Comparison of ENCODE assay signal across 10 cellular contexts in genomic region chr20:31612271-31612640, GRCh38. TPM values are rescaled to one million over a fixed set of nuclear protein-coding genes. Genes with fewer than 3 reads are reported as not detected.
DNase-seq lines count a peak whose midpoint lies in the region; ATAC-seq, FAIRE-seq and TF ChIP-seq lines count a peak whose summit lies in the region.
"Not testable (repeated sequence)": the region's sequence is repeated elsewhere in the genome, so short reads cannot be mapped to it uniquely, and the experiment has no call there.
"Had no signal": no experiment of that assay in that cellular context is flagged by ENCODE, and none has a peak within 500 bp of the region (broad histone marks: within the 10 kb centered on the region; RNA-seq: fewer than 3 reads in every experiment).

No MANE protein-coding gene starts in this region.

- peaks cover 27% of the 10 kb centered on the region for H3F3A ChIP-seq in GM23338 (replicated peaks; ENCODE audit: low read depth)
- peaks cover 30% of the 10 kb centered on the region for H3F3A ChIP-seq in neural progenitor cell (ENCODE audit: low read depth)

- not testable (repeated sequence) for ATAC-seq in GM23338

- not testable (repeated sequence) for DNase-seq in GM23338 (ENCODE audit: low spot score); endothelial cell of umbilical vein (ENCODE audit: low read depth, low spot score); keratinocyte (ENCODE audit: low read depth, low spot score); neural progenitor cell (ENCODE audit: low spot score); type B pancreatic cell (ENCODE audit: extremely low spot score, unreplicated experiment)

- peak overlapping the region; percentile 88; the same call in 1 of the 2 replicates for H2AFZ ChIP-seq in GM23338
- H2AFZ ChIP-seq in OCI-LY3 (ENCODE audit: low read depth, low read length), result peak overlapping the region; percentile 85; the same call in 1 of the 2 replicates
- H2AFZ ChIP-seq in endothelial cell of umbilical vein (ENCODE audit: low read depth, low read length); keratinocyte (ENCODE audit: control insufficient read depth, low read length); neural progenitor cell (replicated peaks): not testable (repeated sequence)

- not testable (repeated sequence) for H3K36me3 ChIP-seq in GM23338 (ENCODE audit: insufficient read depth); OCI-LY3 (replicated peaks; ENCODE audit: low read depth, low read length); endothelial cell of umbilical vein (ENCODE audit: control insufficient read depth in 2 of 2, extremely low read depth in 1 of 2, insufficient read depth in 2 of 2, low read length in 2 of 2); keratinocyte (ENCODE audit: control insufficient read depth in 2 of 2, extremely low read depth in 1 of 2, insufficient read depth in 2 of 2, low read length in 2 of 2); neural progenitor cell

- not testable (repeated sequence) for H3K4me2 ChIP-seq in GM23338; endothelial cell of umbilical vein (ENCODE audit: insufficient read depth, low read length); keratinocyte (ENCODE audit: control insufficient read depth, extremely low read depth, insufficient read depth, low read depth, low read length); neural progenitor cell
- H3K4me2 ChIP-seq in OCI-LY3 (ENCODE audit: low read length), result peak overlapping the region; percentile 78

- H3K27ac Mint-ChIP-seq in GM23338, neural progenitor cell: not testable (repeated sequence)
- peak overlapping the region; percentile 89 for H3K27ac Mint-ChIP-seq in type B pancreatic cell

- intact Hi-C loops in endothelial cell of umbilical vein (cut with micrococcal nuclease), result loop anchor here (1.0 to 2.0 kb wide), 3 partner anchors 43 to 95 kb away; no protein-coding TSS in a partner anchor

- not testable (repeated sequence) for FAIRE-seq in endothelial cell of umbilical vein (lab: Jason Lieb, UNC); keratinocyte (lab: Jason Lieb, UNC)

- not testable (repeated sequence) for H3K36me3 Mint-ChIP-seq in GM23338 (ENCODE audit: low read depth); neural progenitor cell; type B pancreatic cell

- not testable (repeated sequence) for H3K9me1 ChIP-seq in endothelial cell of umbilical vein (replicated peaks; ENCODE audit: control insufficient read depth, extremely low read depth, insufficient read depth, low read length); keratinocyte (ENCODE audit: control insufficient read depth, extremely low read depth, insufficient read depth, low read length)

- TF ChIP-seq POLR2A in endothelial cell of umbilical vein (IDR thresholded peaks at IDR 0.05; ENCODE audit: low read depth, low read length), result not testable (repeated sequence)

- H3K9me3 Mint-ChIP-seq in GM23338, neural progenitor cell, type B pancreatic cell: not testable (repeated sequence)

- not testable (repeated sequence) for H3K27me3 ChIP-seq in GM23338 (ENCODE audit: insufficient read depth); OCI-LY3 (ENCODE audit: low read depth, low read length); endothelial cell of umbilical vein (ENCODE audit: control insufficient read depth in 2 of 2, insufficient read depth in 2 of 2, low read length in 2 of 2); keratinocyte (ENCODE audit: control insufficient read depth, extremely low read depth, insufficient read depth, low read length); neural progenitor cell

- dilution Hi-C loops in endothelial cell of umbilical vein (cut with MboI; ENCODE audit: extremely low pct_ligation_motif_present, low sequenced_read_pairs); keratinocyte (cut with MboI; ENCODE audit: extremely low pct_ligation_motif_present, low sequenced_read_pairs): not testable (repeated sequence)

- peak overlapping the region; percentile 41; the same call in 1 of the 2 replicates for H3K9ac ChIP-seq in OCI-LY3 (ENCODE audit: low read length)
- not testable (repeated sequence) for H3K9ac ChIP-seq in endothelial cell of umbilical vein (replicated peaks; ENCODE audit: extremely low read depth, insufficient read depth, low read length); neural progenitor cell
- peak overlapping the region; percentile 41 for H3K9ac ChIP-seq in keratinocyte (ENCODE audit: control insufficient read depth, extremely low read depth, insufficient read depth, low read length)

- POLR2A ChIA-PET in endothelial cell of umbilical vein (lab: Charles Lee), result interaction anchor here (1.2 to 2.9 kb wide), 5 partner anchors 40 to 55 kb away, joined by 6 to 29 read pairs (median 14); no protein-coding TSS in a partner anchor

- not testable (repeated sequence) for H3K4me3 ChIP-seq in GM23338; endothelial cell of umbilical vein (replicated peaks in 1 of 3; ENCODE audit: insufficient read depth in 1 of 3, low read depth in 1 of 3, low read length in 3 of 3); keratinocyte (ENCODE audit: control insufficient read depth in 2 of 3, extremely low read depth in 1 of 3, insufficient read depth in 2 of 3, low read depth in 1 of 3, low read length in 3 of 3); neural progenitor cell
- peak overlapping the region; percentile 66 for H3K4me3 ChIP-seq in OCI-LY3 (ENCODE audit: low read length)

- TF ChIP-seq CTCF in 22Rv1 (IDR thresholded peaks at IDR 0.05); GM23338 (conservative IDR thresholded peaks at IDR 0.05; ENCODE audit: low read depth in 2 of 2); OCI-LY3 (IDR thresholded peaks at IDR 0.05; ENCODE audit: low read depth, low read length); VCaP (conservative IDR thresholded peaks at IDR 0.05); endothelial cell of umbilical vein (IDR thresholded peaks at IDR 0.05; ENCODE audit: extremely low read depth in 1 of 2, insufficient read depth in 1 of 2, low read depth in 1 of 2, low read length in 2 of 2); keratinocyte (optimal IDR thresholded peaks at IDR 0.05 in 1 of 3, IDR thresholded peaks at IDR 0.05 in 1 of 3, conservative IDR thresholded peaks at IDR 0.05 in 1 of 3; ENCODE audit: extremely low read depth in 1 of 3, insufficient read depth in 2 of 3, low read length in 3 of 3); neural progenitor cell (IDR thresholded peaks at IDR 0.05); type B pancreatic cell (conservative IDR thresholded peaks at IDR 0.05): not testable (repeated sequence)

- H3K27ac ChIP-seq in 22Rv1 (peak overlapping the region; percentile 100), VCaP (peak overlapping the region; percentile 80; the same call in 1 of the 2 replicates), endothelial cell of umbilical vein (ENCODE audit: insufficient read depth, low read depth, low read length) (peak overlapping the region; percentile 43), keratinocyte (ENCODE audit: control insufficient read depth, insufficient read depth, low read length) (peak overlapping the region; percentile 60)
- H3K27ac ChIP-seq in GM23338 (ENCODE audit: low read depth); OCI-LY3 (ENCODE audit: low read length); neural progenitor cell: not testable (repeated sequence)

- not testable (repeated sequence) for H4K20me1 ChIP-seq in GM23338 (replicated peaks; ENCODE audit: insufficient read depth); OCI-LY3 (ENCODE audit: insufficient read depth, low read length); endothelial cell of umbilical vein (replicated peaks; ENCODE audit: control insufficient read depth, extremely low read depth, insufficient read depth, low read length); keratinocyte (ENCODE audit: control insufficient read depth, extremely low read depth, insufficient read depth, low read length); neural progenitor cell (ENCODE audit: low read depth)

- not testable (repeated sequence) for H3K9me3 ChIP-seq in OCI-LY3 (ENCODE audit: insufficient read depth, low read length); endothelial cell of umbilical vein (replicated peaks; ENCODE audit: control insufficient read depth, insufficient read depth, low read length); keratinocyte (ENCODE audit: control insufficient read depth, low read depth, low read length); neural progenitor cell (ENCODE audit: low read depth)

- H3K4me1 Mint-ChIP-seq in GM23338 (peaks cover 24% of the 10 kb centered on the region), neural progenitor cell (peaks cover 29% of the 10 kb centered on the region), type B pancreatic cell (ENCODE audit: unreplicated experiment) (peaks cover 39% of the 10 kb centered on the region)

- H3K4me3 Mint-ChIP-seq in GM23338, type B pancreatic cell: not testable (repeated sequence)
- peak overlapping the region; percentile 67 for H3K4me3 Mint-ChIP-seq in neural progenitor cell

- H3K27me3 Mint-ChIP-seq in GM23338 (ENCODE audit: insufficient read depth, low read depth, poor library complexity), result peaks cover 49% of the 10 kb centered on the region
- not testable (repeated sequence) for H3K27me3 Mint-ChIP-seq in neural progenitor cell (ENCODE audit: insufficient read depth, low read depth); type B pancreatic cell

- BruUV-seq in endothelial cell of umbilical vein (replicated peaks; lab: Mats Ljungman, UMichigan), result not testable (repeated sequence)

- H3K9me2 ChIP-seq in GM23338 (ENCODE audit: insufficient read depth), result not testable (repeated sequence)

- H3K79me2 ChIP-seq in GM23338 (replicated peaks; ENCODE audit: insufficient read depth); OCI-LY3 (ENCODE audit: low read length); endothelial cell of umbilical vein (ENCODE audit: control insufficient read depth, insufficient read depth, low read length); keratinocyte (ENCODE audit: control insufficient read depth, insufficient read depth, low read length); neural progenitor cell (ENCODE audit: low read depth): not testable (repeated sequence)

- CTCF ChIA-PET in endothelial cell of umbilical vein (lab: Charles Lee), result interaction anchor here (1.2 to 12.8 kb wide), 27 partner anchors 8 to 153 kb away, joined by 3 to 1817 read pairs (median 8); partner anchors contain the start of genes BCL2L1, HM13 and ID1

- H3K4me1 ChIP-seq in GM23338 (ENCODE audit: insufficient read depth) (peaks cover 30% of the 10 kb centered on the region), endothelial cell of umbilical vein (ENCODE audit: control insufficient read depth, extremely low read depth, insufficient read depth, low read length) (peaks cover 34% of the 10 kb centered on the region), keratinocyte (ENCODE audit: control insufficient read depth, extremely low read depth, insufficient read depth, low read length) (peaks cover 36% of the 10 kb centered on the region), neural progenitor cell (peaks cover 18% of the 10 kb centered on the region)
- H3K4me1 ChIP-seq in OCI-LY3 (ENCODE audit: low read length), result not testable (repeated sequence)

RNA-seq across cellular contexts. Expression of gene ID1, which starts 7.2 kb away (rescaled TPM):
- total RNA-seq in GM23338 (2014; rRNA removed; shearing (Covaris generic)), result 452 and 479 TPM in 2 replicates
- polyA plus RNA-seq in GM23338 (2016; fragmentation: Nextera tagmentation; extraction: Ambion mirVana) (221 and 224 TPM in 2 replicates), endothelial cell of umbilical vein (152 and 182 TPM in 2 replicates), keratinocyte (24.4 to 40.8 TPM (median 33.0 TPM) in 3 replicates)
- total RNA-seq in endothelial cell of umbilical vein (64.4 and 78.9 TPM in 2 replicates), neural progenitor cell (ENCODE audit: low replicate concordance) (80.8 and 133 TPM in 2 replicates), type B pancreatic cell (ENCODE audit: low replicate concordance) (472 and 516 TPM in 2 replicates)
- polyA plus RNA-seq in endothelial cell of umbilical vein (2011; cell fraction: cytosol; rRNA removed), result 78.6 and 160 TPM in 2 replicates
- 317 and 470 TPM in 2 replicates for polyA plus RNA-seq in endothelial cell of umbilical vein (2011; cell fraction: nucleus; rRNA removed)
- 67.3 and 67.6 TPM in 2 replicates for polyA plus RNA-seq in endothelial cell of umbilical vein (2012)
- polyA minus RNA-seq in endothelial cell of umbilical vein (41.5 and 55.2 TPM in 2 replicates), keratinocyte (8.9 to 12.6 TPM (median 9.4 TPM) in 3 replicates)
- polyA minus RNA-seq in endothelial cell of umbilical vein (2011; cell fraction: cytosol; rRNA and poly(A)+ RNA removed), result 500 TPM
- polyA minus RNA-seq in endothelial cell of umbilical vein (2011; cell fraction: nucleus; rRNA and poly(A)+ RNA removed), result 83.0 and 266 TPM in 2 replicates
- polyA plus RNA-seq in keratinocyte (2011; ENCODE audit: low read depth), result 34.7 TPM
- 10.6 and 31.2 TPM in 2 replicates for polyA plus RNA-seq in keratinocyte (2011; cell fraction: cytosol; rRNA removed)
- polyA plus RNA-seq in keratinocyte (2011; cell fraction: nucleus; rRNA removed), result 42.7 and 42.9 TPM in 2 replicates
- 28.1 and 65.4 TPM in 2 replicates for polyA plus RNA-seq in keratinocyte (2012; ENCODE audit: low replicate concordance)
- 68.7 TPM for polyA minus RNA-seq in keratinocyte (2011; cell fraction: cytosol; rRNA and poly(A)+ RNA removed)
- polyA minus RNA-seq in keratinocyte (2011; cell fraction: nucleus; rRNA and poly(A)+ RNA removed), result 23.6 and 35.0 TPM in 2 replicates

RNA-seq across cellular contexts. Expression of gene COX4I2, which starts 25.5 kb away (rescaled TPM):
- total RNA-seq in GM23338 (2014; rRNA removed; shearing (Covaris generic)), result not detected in 2 replicates
- polyA plus RNA-seq in GM23338 (2016; fragmentation: Nextera tagmentation; extraction: Ambion mirVana), result 0.63 and 1.1 TPM in 2 replicates
- total RNA-seq in endothelial cell of umbilical vein, result not detected in 2 replicates
- not detected in 2 replicates for polyA plus RNA-seq in endothelial cell of umbilical vein
- not detected in 2 replicates for polyA plus RNA-seq in endothelial cell of umbilical vein (2011; cell fraction: cytosol; rRNA removed)
- not detected in 2 replicates for polyA plus RNA-seq in endothelial cell of umbilical vein (2011; cell fraction: nucleus; rRNA removed)
- polyA plus RNA-seq in endothelial cell of umbilical vein (2012), result not detected in 2 replicates
- polyA minus RNA-seq in endothelial cell of umbilical vein, result not detected in 2 replicates
- polyA minus RNA-seq in endothelial cell of umbilical vein (2011; cell fraction: cytosol; rRNA and poly(A)+ RNA removed), result not detected
- polyA minus RNA-seq in endothelial cell of umbilical vein (2011; cell fraction: nucleus; rRNA and poly(A)+ RNA removed), result not detected in 2 replicates
- polyA plus RNA-seq in keratinocyte, result not detected in 3 replicates
- not detected for polyA plus RNA-seq in keratinocyte (2011; ENCODE audit: low read depth)
- polyA plus RNA-seq in keratinocyte (2011; cell fraction: cytosol; rRNA removed), result not detected in 2 replicates
- not detected in 2 replicates for polyA plus RNA-seq in keratinocyte (2011; cell fraction: nucleus; rRNA removed)
- not detected in 2 replicates for polyA plus RNA-seq in keratinocyte (2012; ENCODE audit: low replicate concordance)
- polyA minus RNA-seq in keratinocyte, result not detected in 3 replicates
- polyA minus RNA-seq in keratinocyte (2011; cell fraction: cytosol; rRNA and poly(A)+ RNA removed), result not detected
- polyA minus RNA-seq in keratinocyte (2011; cell fraction: nucleus; rRNA and poly(A)+ RNA removed), result not detected in 2 replicates
- total RNA-seq in neural progenitor cell (ENCODE audit: low replicate concordance), result not detected in 2 replicates
- not detected in 2 replicates for total RNA-seq in type B pancreatic cell (ENCODE audit: low replicate concordance)
- total RNA-seq: M059J had no signal
- polyA plus RNA-seq: BJ had no signal
